Comparison of ENCODE assay signal across 1 cellular context in genomic region chr16:67187175-67187900, GRCh38.
TF ChIP-seq lines count a peak whose summit lies in the region.

No MANE protein-coding gene starts in this region.

TF ChIP-seq in H1, 55 proteins besides CTCF, POLR2A, EP300 and RAD21:
- TF ChIP-seq POLR2AphosphoS5 (IDR thresholded peaks at IDR 0.05; ENCODE audit: low read depth, low read length) (no peak), SIRT6 (IDR thresholded peaks at IDR 0.05; ENCODE audit: low read length) (no peak), HDAC6 (IDR thresholded peaks at IDR 0.05; ENCODE audit: low read depth, low read length) (no peak), POU5F1 (IDR thresholded peaks at IDR 0.05; ENCODE audit: low read depth, low read length) (no peak), CHD2 (IDR thresholded peaks at IDR 0.05; ENCODE audit: low read length) (no peak)
